1 cellular context compared by ENCODE assay signal in the genomic region with DNA sequence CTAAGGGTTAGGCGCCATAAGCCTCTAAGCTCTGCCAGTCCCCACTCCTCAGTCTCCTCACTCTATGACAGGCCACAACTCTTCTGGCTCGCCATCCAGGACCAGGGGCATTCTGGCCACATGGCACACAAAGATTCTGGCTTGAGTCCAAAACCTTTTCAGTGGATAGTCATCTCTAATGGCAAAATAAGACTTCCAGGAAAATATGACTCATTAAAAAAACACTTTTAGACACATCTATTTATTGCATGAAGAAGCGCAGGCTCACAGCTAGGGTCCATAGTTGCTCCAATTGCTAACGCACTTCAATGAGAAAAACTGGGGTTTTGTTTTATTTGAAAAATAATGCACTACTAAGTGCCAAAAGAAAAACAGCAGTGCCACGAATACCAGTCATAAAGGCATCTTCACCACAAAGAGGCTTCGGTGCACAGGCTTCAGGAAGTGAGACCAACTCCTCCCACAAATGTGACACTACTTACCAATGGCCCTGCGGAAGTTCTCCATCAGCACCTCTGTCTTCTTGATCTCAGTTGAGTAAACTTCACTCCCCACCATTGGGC.
TF ChIP-seq lines count a peak whose summit lies in the region.

No MANE protein-coding gene starts in this region.

TF ChIP-seq in GM23338, 12 proteins besides CTCF, POLR2A, EP300 and RAD21 (continued from another document):
- TF ChIP-seq, protein P1, sequence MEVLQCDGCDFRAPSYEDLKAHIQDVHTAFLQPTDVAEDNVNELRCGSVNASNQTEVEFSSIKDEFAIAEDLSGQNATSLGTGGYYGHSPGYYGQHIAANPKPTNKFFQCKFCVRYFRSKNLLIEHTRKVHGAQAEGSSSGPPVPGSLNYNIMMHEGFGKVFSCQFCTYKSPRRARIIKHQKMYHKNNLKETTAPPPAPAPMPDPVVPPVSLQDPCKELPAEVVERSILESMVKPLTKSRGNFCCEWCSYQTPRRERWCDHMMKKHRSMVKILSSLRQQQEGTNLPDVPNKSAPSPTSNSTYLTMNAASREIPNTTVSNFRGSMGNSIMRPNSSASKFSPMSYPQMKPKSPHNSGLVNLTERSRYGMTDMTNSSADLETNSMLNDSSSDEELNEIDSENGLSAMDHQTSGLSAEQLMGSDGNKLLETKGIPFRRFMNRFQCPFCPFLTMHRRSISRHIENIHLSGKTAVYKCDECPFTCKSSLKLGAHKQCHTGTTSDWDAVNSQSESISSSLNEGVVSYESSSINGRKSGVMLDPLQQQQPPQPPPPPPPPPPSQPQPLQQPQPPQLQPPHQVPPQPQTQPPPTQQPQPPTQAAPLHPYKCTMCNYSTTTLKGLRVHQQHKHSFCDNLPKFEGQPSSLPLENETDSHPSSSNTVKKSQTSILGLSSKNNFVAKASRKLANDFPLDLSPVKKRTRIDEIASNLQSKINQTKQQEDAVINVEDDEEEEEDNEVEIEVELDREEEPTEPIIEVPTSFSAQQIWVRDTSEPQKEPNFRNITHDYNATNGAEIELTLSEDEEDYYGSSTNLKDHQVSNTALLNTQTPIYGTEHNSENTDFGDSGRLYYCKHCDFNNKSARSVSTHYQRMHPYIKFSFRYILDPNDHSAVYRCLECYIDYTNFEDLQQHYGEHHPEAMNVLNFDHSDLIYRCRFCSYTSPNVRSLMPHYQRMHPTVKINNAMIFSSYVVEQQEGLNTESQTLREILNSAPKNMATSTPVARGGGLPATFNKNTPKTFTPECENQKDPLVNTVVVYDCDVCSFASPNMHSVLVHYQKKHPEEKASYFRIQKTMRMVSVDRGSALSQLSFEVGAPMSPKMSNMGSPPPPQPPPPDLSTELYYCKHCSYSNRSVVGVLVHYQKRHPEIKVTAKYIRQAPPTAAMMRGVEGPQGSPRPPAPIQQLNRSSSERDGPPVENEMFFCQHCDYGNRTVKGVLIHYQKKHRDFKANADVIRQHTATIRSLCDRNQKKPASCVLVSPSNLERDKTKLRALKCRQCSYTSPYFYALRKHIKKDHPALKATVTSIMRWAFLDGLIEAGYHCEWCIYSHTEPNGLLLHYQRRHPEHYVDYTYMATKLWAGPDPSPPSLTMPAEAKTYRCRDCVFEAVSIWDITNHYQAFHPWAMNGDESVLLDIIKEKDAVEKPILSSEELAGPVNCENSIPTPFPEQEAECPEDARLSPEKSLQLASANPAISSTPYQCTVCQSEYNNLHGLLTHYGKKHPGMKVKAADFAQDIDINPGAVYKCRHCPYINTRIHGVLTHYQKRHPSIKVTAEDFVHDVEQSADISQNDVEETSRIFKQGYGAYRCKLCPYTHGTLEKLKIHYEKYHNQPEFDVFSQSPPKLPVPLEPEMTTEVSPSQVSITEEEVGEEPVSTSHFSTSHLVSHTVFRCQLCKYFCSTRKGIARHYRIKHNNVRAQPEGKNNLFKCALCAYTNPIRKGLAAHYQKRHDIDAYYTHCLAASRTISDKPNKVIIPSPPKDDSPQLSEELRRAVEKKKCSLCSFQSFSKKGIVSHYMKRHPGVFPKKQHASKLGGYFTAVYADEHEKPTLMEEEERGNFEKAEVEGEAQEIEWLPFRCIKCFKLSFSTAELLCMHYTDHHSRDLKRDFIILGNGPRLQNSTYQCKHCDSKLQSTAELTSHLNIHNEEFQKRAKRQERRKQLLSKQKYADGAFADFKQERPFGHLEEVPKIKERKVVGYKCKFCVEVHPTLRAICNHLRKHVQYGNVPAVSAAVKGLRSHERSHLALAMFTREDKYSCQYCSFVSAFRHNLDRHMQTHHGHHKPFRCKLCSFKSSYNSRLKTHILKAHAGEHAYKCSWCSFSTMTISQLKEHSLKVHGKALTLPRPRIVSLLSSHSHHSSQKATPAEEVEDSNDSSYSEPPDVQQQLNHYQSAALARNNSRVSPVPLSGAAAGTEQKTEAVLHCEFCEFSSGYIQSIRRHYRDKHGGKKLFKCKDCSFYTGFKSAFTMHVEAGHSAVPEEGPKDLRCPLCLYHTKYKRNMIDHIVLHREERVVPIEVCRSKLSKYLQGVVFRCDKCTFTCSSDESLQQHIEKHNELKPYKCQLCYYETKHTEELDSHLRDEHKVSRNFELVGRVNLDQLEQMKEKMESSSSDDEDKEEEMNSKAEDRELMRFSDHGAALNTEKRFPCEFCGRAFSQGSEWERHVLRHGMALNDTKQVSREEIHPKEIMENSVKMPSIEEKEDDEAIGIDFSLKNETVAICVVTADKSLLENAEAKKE (CRISPR knock-in tag; IDR thresholded peaks at IDR 0.05) = no peak
- TF ChIP-seq STAT1 (IDR thresholded peaks at IDR 0.05; ENCODE audit: unreplicated experiment) (no peak), POLR2AphosphoS5 (IDR thresholded peaks at IDR 0.05; ENCODE audit: low read depth) (no peak), ZNF114 (CRISPR knock-in tag; IDR thresholded peaks at IDR 0.05) (no peak), EZH2 (IDR thresholded peaks at IDR 0.05; ENCODE audit: low read depth, unreplicated experiment) (no peak), NANOG (IDR thresholded peaks at IDR 0.05; ENCODE audit: borderline replicate concordance) (no peak)
- TF ChIP-seq, protein P2, sequence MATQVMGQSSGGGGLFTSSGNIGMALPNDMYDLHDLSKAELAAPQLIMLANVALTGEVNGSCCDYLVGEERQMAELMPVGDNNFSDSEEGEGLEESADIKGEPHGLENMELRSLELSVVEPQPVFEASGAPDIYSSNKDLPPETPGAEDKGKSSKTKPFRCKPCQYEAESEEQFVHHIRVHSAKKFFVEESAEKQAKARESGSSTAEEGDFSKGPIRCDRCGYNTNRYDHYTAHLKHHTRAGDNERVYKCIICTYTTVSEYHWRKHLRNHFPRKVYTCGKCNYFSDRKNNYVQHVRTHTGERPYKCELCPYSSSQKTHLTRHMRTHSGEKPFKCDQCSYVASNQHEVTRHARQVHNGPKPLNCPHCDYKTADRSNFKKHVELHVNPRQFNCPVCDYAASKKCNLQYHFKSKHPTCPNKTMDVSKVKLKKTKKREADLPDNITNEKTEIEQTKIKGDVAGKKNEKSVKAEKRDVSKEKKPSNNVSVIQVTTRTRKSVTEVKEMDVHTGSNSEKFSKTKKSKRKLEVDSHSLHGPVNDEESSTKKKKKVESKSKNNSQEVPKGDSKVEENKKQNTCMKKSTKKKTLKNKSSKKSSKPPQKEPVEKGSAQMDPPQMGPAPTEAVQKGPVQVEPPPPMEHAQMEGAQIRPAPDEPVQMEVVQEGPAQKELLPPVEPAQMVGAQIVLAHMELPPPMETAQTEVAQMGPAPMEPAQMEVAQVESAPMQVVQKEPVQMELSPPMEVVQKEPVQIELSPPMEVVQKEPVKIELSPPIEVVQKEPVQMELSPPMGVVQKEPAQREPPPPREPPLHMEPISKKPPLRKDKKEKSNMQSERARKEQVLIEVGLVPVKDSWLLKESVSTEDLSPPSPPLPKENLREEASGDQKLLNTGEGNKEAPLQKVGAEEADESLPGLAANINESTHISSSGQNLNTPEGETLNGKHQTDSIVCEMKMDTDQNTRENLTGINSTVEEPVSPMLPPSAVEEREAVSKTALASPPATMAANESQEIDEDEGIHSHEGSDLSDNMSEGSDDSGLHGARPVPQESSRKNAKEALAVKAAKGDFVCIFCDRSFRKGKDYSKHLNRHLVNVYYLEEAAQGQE (IDR thresholded peaks at IDR 0.05; ENCODE audit: unreplicated experiment) = no peak
